2 cellular contexts compared by ENCODE assay signal in the genomic region with DNA sequence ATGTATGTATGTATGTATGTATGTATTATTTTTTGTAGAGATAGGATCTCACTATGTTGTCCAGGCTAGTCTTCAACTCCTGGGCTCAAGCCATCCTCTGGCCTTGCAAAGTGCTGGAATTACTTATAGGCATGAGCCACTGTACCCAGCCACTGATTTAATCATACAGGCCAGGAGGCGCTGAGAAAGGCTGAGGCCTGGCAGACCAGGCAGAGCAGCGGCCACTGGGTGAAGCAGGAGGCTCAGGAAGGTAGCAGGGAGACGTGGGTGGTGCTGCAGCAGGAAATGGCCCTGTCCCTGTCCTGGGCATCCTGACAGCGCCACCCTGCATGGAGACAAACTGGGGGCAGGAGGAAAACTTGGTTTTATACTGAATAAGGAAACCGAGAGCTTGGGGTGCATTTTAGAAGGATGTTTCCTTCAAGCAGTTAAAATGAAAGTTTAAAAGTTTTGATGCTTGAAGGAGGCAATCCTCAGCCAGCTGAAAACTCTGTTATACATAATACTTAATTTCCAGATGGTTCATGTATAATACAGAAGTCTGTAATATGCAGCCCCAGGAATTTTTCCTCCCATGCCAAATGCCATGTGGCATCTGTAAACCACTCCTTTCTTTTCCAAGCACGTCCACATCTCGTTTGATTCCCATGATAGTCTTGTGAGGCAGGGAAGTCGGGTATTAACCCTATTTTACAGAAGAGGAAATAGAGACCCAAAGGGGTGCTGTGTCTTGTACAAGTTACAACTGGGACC.
TF ChIP-seq lines count a peak whose summit lies in the region.

No MANE protein-coding gene starts in this region.

TF ChIP-seq in HCT116, 20 proteins besides CTCF, POLR2A, EP300 and RAD21:
- TF ChIP-seq EGR1 (IDR thresholded peaks at IDR 0.05; ENCODE audit: low read depth) (peak; percentile 49; the same call in 1 of the 2 replicates), JUND (IDR thresholded peaks at IDR 0.05) (no peak)

TF ChIP-seq in WTC11, 78 proteins besides CTCF, POLR2A, EP300 and RAD21:
- TF ChIP-seq ZNF219 (CRISPR knock-in tag; IDR thresholded peaks at IDR 0.05; ENCODE audit: borderline replicate concordance) (no peak), ZNF671 (CRISPR knock-in tag; IDR thresholded peaks at IDR 0.05) (no peak), RORB (CRISPR knock-in tag; IDR thresholded peaks at IDR 0.05) (no peak), JUN (CRISPR knock-in tag; IDR thresholded peaks at IDR 0.05) (no peak), PRRX2 (CRISPR knock-in tag; IDR thresholded peaks at IDR 0.05) (no peak), TEAD4 (CRISPR knock-in tag; IDR thresholded peaks at IDR 0.05) (no peak)
- TF ChIP-seq, protein P1, sequence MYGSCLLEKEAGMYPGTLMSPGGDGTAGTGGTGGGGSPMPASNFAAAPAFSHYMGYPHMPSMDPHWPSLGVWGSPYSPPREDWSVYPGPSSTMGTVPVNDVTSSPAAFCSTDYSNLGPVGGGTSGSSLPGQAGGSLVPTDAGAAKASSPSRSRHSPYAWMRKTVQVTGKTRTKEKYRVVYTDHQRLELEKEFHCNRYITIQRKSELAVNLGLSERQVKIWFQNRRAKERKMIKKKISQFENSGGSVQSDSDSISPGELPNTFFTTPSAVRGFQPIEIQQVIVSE (CRISPR knock-in tag; IDR thresholded peaks at IDR 0.05; ENCODE audit: borderline replicate concordance): no peak
- TF ChIP-seq, protein P2, sequence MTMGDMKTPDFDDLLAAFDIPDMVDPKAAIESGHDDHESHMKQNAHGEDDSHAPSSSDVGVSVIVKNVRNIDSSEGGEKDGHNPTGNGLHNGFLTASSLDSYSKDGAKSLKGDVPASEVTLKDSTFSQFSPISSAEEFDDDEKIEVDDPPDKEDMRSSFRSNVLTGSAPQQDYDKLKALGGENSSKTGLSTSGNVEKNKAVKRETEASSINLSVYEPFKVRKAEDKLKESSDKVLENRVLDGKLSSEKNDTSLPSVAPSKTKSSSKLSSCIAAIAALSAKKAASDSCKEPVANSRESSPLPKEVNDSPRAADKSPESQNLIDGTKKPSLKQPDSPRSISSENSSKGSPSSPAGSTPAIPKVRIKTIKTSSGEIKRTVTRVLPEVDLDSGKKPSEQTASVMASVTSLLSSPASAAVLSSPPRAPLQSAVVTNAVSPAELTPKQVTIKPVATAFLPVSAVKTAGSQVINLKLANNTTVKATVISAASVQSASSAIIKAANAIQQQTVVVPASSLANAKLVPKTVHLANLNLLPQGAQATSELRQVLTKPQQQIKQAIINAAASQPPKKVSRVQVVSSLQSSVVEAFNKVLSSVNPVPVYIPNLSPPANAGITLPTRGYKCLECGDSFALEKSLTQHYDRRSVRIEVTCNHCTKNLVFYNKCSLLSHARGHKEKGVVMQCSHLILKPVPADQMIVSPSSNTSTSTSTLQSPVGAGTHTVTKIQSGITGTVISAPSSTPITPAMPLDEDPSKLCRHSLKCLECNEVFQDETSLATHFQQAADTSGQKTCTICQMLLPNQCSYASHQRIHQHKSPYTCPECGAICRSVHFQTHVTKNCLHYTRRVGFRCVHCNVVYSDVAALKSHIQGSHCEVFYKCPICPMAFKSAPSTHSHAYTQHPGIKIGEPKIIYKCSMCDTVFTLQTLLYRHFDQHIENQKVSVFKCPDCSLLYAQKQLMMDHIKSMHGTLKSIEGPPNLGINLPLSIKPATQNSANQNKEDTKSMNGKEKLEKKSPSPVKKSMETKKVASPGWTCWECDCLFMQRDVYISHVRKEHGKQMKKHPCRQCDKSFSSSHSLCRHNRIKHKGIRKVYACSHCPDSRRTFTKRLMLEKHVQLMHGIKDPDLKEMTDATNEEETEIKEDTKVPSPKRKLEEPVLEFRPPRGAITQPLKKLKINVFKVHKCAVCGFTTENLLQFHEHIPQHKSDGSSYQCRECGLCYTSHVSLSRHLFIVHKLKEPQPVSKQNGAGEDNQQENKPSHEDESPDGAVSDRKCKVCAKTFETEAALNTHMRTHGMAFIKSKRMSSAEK (CRISPR knock-in tag; IDR thresholded peaks at IDR 0.05; ENCODE audit: borderline replicate concordance): no peak
- TF ChIP-seq, protein P3, sequence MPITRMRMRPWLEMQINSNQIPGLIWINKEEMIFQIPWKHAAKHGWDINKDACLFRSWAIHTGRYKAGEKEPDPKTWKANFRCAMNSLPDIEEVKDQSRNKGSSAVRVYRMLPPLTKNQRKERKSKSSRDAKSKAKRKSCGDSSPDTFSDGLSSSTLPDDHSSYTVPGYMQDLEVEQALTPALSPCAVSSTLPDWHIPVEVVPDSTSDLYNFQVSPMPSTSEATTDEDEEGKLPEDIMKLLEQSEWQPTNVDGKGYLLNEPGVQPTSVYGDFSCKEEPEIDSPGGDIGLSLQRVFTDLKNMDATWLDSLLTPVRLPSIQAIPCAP (CRISPR knock-in tag; IDR thresholded peaks at IDR 0.05): no peak
- TF ChIP-seq, protein P4, sequence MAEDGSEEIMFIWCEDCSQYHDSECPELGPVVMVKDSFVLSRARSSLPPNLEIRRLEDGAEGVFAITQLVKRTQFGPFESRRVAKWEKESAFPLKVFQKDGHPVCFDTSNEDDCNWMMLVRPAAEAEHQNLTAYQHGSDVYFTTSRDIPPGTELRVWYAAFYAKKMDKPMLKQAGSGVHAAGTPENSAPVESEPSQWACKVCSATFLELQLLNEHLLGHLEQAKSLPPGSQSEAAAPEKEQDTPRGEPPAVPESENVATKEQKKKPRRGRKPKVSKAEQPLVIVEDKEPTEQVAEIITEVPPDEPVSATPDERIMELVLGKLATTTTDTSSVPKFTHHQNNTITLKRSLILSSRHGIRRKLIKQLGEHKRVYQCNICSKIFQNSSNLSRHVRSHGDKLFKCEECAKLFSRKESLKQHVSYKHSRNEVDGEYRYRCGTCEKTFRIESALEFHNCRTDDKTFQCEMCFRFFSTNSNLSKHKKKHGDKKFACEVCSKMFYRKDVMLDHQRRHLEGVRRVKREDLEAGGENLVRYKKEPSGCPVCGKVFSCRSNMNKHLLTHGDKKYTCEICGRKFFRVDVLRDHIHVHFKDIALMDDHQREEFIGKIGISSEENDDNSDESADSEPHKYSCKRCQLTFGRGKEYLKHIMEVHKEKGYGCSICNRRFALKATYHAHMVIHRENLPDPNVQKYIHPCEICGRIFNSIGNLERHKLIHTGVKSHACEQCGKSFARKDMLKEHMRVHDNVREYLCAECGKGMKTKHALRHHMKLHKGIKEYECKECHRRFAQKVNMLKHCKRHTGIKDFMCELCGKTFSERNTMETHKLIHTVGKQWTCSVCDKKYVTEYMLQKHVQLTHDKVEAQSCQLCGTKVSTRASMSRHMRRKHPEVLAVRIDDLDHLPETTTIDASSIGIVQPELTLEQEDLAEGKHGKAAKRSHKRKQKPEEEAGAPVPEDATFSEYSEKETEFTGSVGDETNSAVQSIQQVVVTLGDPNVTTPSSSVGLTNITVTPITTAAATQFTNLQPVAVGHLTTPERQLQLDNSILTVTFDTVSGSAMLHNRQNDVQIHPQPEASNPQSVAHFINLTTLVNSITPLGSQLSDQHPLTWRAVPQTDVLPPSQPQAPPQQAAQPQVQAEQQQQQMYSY (CRISPR knock-in tag; IDR thresholded peaks at IDR 0.05): no peak
- TF ChIP-seq, protein P5, sequence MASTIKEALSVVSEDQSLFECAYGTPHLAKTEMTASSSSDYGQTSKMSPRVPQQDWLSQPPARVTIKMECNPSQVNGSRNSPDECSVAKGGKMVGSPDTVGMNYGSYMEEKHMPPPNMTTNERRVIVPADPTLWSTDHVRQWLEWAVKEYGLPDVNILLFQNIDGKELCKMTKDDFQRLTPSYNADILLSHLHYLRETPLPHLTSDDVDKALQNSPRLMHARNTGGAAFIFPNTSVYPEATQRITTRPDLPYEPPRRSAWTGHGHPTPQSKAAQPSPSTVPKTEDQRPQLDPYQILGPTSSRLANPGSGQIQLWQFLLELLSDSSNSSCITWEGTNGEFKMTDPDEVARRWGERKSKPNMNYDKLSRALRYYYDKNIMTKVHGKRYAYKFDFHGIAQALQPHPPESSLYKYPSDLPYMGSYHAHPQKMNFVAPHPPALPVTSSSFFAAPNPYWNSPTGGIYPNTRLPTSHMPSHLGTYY (CRISPR knock-in tag; IDR thresholded peaks at IDR 0.05): no peak
